In genomic region chr10:4086041-4086886, GRCh38 we compare ENCODE assay signal across 23 cellular contexts.
DNase-seq lines count a peak whose midpoint lies in the region; ATAC-seq and TF ChIP-seq lines count a peak whose summit lies in the region.
"Had no signal": no experiment of that assay in that cellular context is flagged by ENCODE, and none has a peak within 500 bp of the region (broad histone marks: within the 10 kb centered on the region; RNA-seq: fewer than 3 reads in every experiment).

No MANE protein-coding gene starts in this region.

- H2AK5ac ChIP-seq in IMR-90 (ENCODE audit: low read depth, low read length) = no peak overlapping the region

- H3K23ac ChIP-seq in IMR-90 (ENCODE audit: low read depth, low read length) = no peak overlapping the region

- no peak for ATAC-seq in IMR-90 (ENCODE audit: low read depth)
- peak; percentile 32 for ATAC-seq in left ventricle myocardium superior
- ATAC-seq: A549; activated CD4-positive, CD25-positive, alpha-beta regulatory T cell treated with anti-CD3 and anti-CD28 coated beads, Interleukin-2, amount 50 U/mL, for 24 hours; activated T-cell treated with anti-CD3 and anti-CD28 coated beads, Interleukin-2, amount 50 U/mL, for 4 hours; GM12878; lower lobe of right lung had no signal

- peaks cover 10% of the 10 kb centered on the region for H3K4me1 ChIP-seq in IMR-90 (ENCODE audit: control insufficient read depth, insufficient read depth, low read length)
- peaks cover 10% of the 10 kb centered on the region for H3K4me1 ChIP-seq in neural progenitor cell
- H3K4me1 ChIP-seq in OCI-LY7 (ENCODE audit: insufficient read depth, low read length, poor library complexity, severe bottlenecking) = no peaks in the 10 kb centered on the region
- peaks cover 0 to 41% (median 21%) of the 10 kb centered on the region in 4 donors for H3K4me1 ChIP-seq in tibial artery
- H3K4me1 ChIP-seq: A549 had no signal

- in situ Hi-C loops in IMR-90 (cut with MboI; ENCODE audit: low sequenced_read_pairs) = no loop called here

- no peaks in the 10 kb centered on the region for H3K27me3 ChIP-seq in IMR-90 (ENCODE audit: control insufficient read depth, insufficient read depth, low read length)
- no peaks in the 10 kb centered on the region for H3K27me3 ChIP-seq in neural progenitor cell
- no peaks in the 10 kb centered on the region for H3K27me3 ChIP-seq in tibial artery

- H3K18ac ChIP-seq in IMR-90 (ENCODE audit: low read depth, low read length) = no peak overlapping the region

- H3K27ac ChIP-seq in IMR-90 (ENCODE audit: insufficient read depth, low read length) = no peak overlapping the region
- no peak overlapping the region for H3K27ac ChIP-seq in neural progenitor cell
- H3K27ac ChIP-seq in OCI-LY7 (ENCODE audit: low read depth, low read length, poor library complexity, severe bottlenecking) = no peak overlapping the region
- H3K27ac ChIP-seq in tibial artery = peak overlapping the region in 1 of 2 donors; percentile 5
- H3K27ac ChIP-seq: A549, lower lobe of right lung had no signal

- 47% methylated on average over 7 of the region's 14 CpGs; no CpG with 5 or more reads in 1 of the 2 experiments for WGBS in IMR-90 (ENCODE audit: extremely low coverage in 2 of 2, insufficient read length in 1 of 2), 2 experiments

- no peak for TF ChIP-seq POLR2A in IMR-90 (IDR thresholded peaks at IDR 0.05; ENCODE audit: low read depth, low read length)

- no peak for TF ChIP-seq RAD21 in IMR-90 (IDR thresholded peaks at IDR 0.05; ENCODE audit: low read length)

- peak overlapping the region; percentile 68 for H2AFZ ChIP-seq in IMR-90 (replicated peaks; ENCODE audit: low read length, poor library complexity)
- H2AFZ ChIP-seq in neural progenitor cell (replicated peaks) = peak overlapping the region; percentile 51
- no peak overlapping the region for H2AFZ ChIP-seq in OCI-LY7 (ENCODE audit: low read length)

- H3K27ac Mint-ChIP-seq in dendritic cell treated with granulocyte-macrophage colony-stimulating factor and Interleukin-4, amounts not matched to agents 40 ng/mL and 50 ng/mL, for 4 days = peak overlapping the region; percentile 30
- no peak overlapping the region for H3K27ac Mint-ChIP-seq in neural progenitor cell
- H3K27ac Mint-ChIP-seq in activated T-cell treated with anti-CD3 and anti-CD28 coated beads, Interleukin-2, amount 50 U/mL, for 24 hours = no peak overlapping the region
- H3K27ac Mint-ChIP-seq: endodermal cell, immature natural killer cell had no signal

- H2BK20ac ChIP-seq in IMR-90 (ENCODE audit: low read depth, low read length) = peak overlapping the region; percentile 20; the same call in 1 of the 2 replicates

- H2BK120ac ChIP-seq in IMR-90 (ENCODE audit: low read depth, low read length) = no peak overlapping the region

- H3K4ac ChIP-seq in IMR-90 (ENCODE audit: low read depth, low read length) = no peak overlapping the region

- H3K9ac ChIP-seq in IMR-90 (ENCODE audit: low read depth, low read length) (no peak overlapping the region), neural progenitor cell (no peak overlapping the region)

- no peak overlapping the region; a peak in 1 of 4 replicates for H4K8ac ChIP-seq in IMR-90 (ENCODE audit: low read depth in 2 of 2, low read length in 2 of 2)

- H3K4me3 Mint-ChIP-seq in dendritic cell treated with granulocyte-macrophage colony-stimulating factor and Interleukin-4, amounts not matched to agents 40 ng/mL and 50 ng/mL, for 4 days = no peak overlapping the region
- no peak overlapping the region for H3K4me3 Mint-ChIP-seq in neural progenitor cell
- no peak overlapping the region for H3K4me3 Mint-ChIP-seq in activated T-cell treated with anti-CD3 and anti-CD28 coated beads, Interleukin-2, amount 50 U/mL, for 24 hours
- H3K4me3 Mint-ChIP-seq: activated T-cell treated with anti-CD3 and anti-CD28 coated beads, Interleukin-2, amount 50 U/mL, for 4 hours; endodermal cell; immature natural killer cell had no signal

- no peaks in the 10 kb centered on the region for H4K20me1 ChIP-seq in IMR-90 (ENCODE audit: insufficient read depth, low read length)
- H4K20me1 ChIP-seq in neural progenitor cell (ENCODE audit: low read depth) = no peaks in the 10 kb centered on the region
- H4K20me1 ChIP-seq in OCI-LY7 (ENCODE audit: insufficient read depth, low read length) = no peaks in the 10 kb centered on the region

- no peak overlapping the region for H2AK9ac ChIP-seq in IMR-90 (replicated peaks; ENCODE audit: low read depth, low read length, poor library complexity)

- POLR2A ChIA-PET in IMR-90 (lab: Charles Lee; ENCODE audit: unreplicated experiment) = no interaction called here
- POLR2A ChIA-PET in OCI-LY7 (lab: Charles Lee) = no interaction called here

- no peaks in the 10 kb centered on the region for H3K79me1 ChIP-seq in IMR-90 (ENCODE audit: low read depth in 1 of 2, low read length in 2 of 2)

- dilution Hi-C loops in IMR-90 (cut with HindIII; ENCODE audit: low sequenced_read_pairs, unreplicated experiment) = no loop called here

- H4K5ac ChIP-seq in IMR-90 (ENCODE audit: low read depth, low read length) = no peak overlapping the region

- H3K79me2 ChIP-seq in neural progenitor cell (ENCODE audit: low read depth) = no peaks in the 10 kb centered on the region
- H3K79me2 ChIP-seq in OCI-LY7 (ENCODE audit: insufficient read depth, low read depth, low read length) = no peaks in the 10 kb centered on the region

- H3K9me3 ChIP-seq in IMR-90 (ENCODE audit: control insufficient read depth, insufficient read depth, low read length) = no peaks in the 10 kb centered on the region
- no peaks in the 10 kb centered on the region for H3K9me3 ChIP-seq in neural progenitor cell (ENCODE audit: low read depth)
- no peaks in the 10 kb centered on the region for H3K9me3 ChIP-seq in OCI-LY7 (ENCODE audit: low read length)
- no peaks in the 10 kb centered on the region for H3K9me3 ChIP-seq in tibial artery
- H3K9me3 ChIP-seq: A549, BE2C, lower lobe of right lung had no signal

- no peak overlapping the region for H3K56ac ChIP-seq in IMR-90 (ENCODE audit: extremely low read depth, insufficient read depth, low read length)

- no peak overlapping the region for H3K14ac ChIP-seq in IMR-90 (replicated peaks; ENCODE audit: low read depth, low read length)

- H3K4me2 ChIP-seq in IMR-90 (ENCODE audit: low read depth, low read length) (peak overlapping the region; percentile 18; the same call in 1 of the 2 replicates), neural progenitor cell (peak overlapping the region; percentile 41), OCI-LY7 (ENCODE audit: low read length) (no peak overlapping the region)
- H3K4me2 ChIP-seq: A549 had no signal

- no peak overlapping the region for H4K91ac ChIP-seq in IMR-90 (ENCODE audit: insufficient read depth, low read depth, low read length)

- H3K27me3 Mint-ChIP-seq in dendritic cell treated with granulocyte-macrophage colony-stimulating factor and Interleukin-4, amounts not matched to agents 40 ng/mL and 50 ng/mL, for 4 days = peaks cover 6% of the 10 kb centered on the region
- H3K27me3 Mint-ChIP-seq in neural progenitor cell (ENCODE audit: insufficient read depth, low read depth) = peaks cover 2% of the 10 kb centered on the region
- no peaks in the 10 kb centered on the region for H3K27me3 Mint-ChIP-seq in activated T-cell treated with anti-CD3 and anti-CD28 coated beads, Interleukin-2, amount 50 U/mL, for 24 hours

- TF ChIP-seq CTCF in IMR-90 (conservative IDR thresholded peaks at IDR 0.05; ENCODE audit: low read depth, low read length) = no peak
- TF ChIP-seq CTCF in neural progenitor cell (IDR thresholded peaks at IDR 0.05) = no peak
- TF ChIP-seq CTCF in OCI-LY7 (conservative IDR thresholded peaks at IDR 0.05; ENCODE audit: low read length) = no peak
- no peak for TF ChIP-seq CTCF in tibial artery (IDR thresholded peaks at IDR 0.05)

- no peak overlapping the region for H2BK5ac ChIP-seq in IMR-90 (ENCODE audit: low read depth, low read length, poor library complexity, severe bottlenecking)

- no peak overlapping the region for H3K4me3 ChIP-seq in IMR-90 (ENCODE audit: insufficient read depth, low read depth, low read length)
- no peak overlapping the region for H3K4me3 ChIP-seq in neural progenitor cell
- no peak overlapping the region for H3K4me3 ChIP-seq in OCI-LY7 (ENCODE audit: low read depth, low read length, poor library complexity, severe bottlenecking)
- peak overlapping the region in 1 of 2 donors; percentile 21 for H3K4me3 ChIP-seq in tibial artery
- H3K4me3 ChIP-seq: A549, GM12878, lower lobe of right lung had no signal

- H2BK15ac ChIP-seq in IMR-90 (ENCODE audit: low read depth, low read length) = no peak overlapping the region

- H3K36me3 ChIP-seq in IMR-90 (ENCODE audit: control insufficient read depth, insufficient read depth, low read length) (no peaks in the 10 kb centered on the region), neural progenitor cell (no peaks in the 10 kb centered on the region), OCI-LY7 (ENCODE audit: insufficient read depth, low read length) (no peaks in the 10 kb centered on the region), tibial artery (no peaks in the 10 kb centered on the region)
- H3K36me3 ChIP-seq: BE2C, lower lobe of right lung had no signal

- DNase-seq in IMR-90 = no peak
- no peak for DNase-seq in left ventricle myocardium superior
- peak; percentile 23 for DNase-seq in neural progenitor cell (ENCODE audit: low spot score)
- no peak for DNase-seq in activated T-cell treated with anti-CD3 and anti-CD28 coated beads, Interleukin-2, amount 50 U/mL, for 24 hours
- DNase-seq in OCI-LY7 (ENCODE audit: low spot score) = no peak
- no peak for DNase-seq in NCI-H1092 treated with DMSO at 0.1 percent for 48 hours (lab: John Stamatoyannopoulos, UW)
- no peak for DNase-seq in tibial artery
- DNase-seq: activated naive CD4-positive, alpha-beta T cell treated with Interleukin-2 at 50 U/mL for 16 hours; activated T-cell treated with anti-CD3 and anti-CD28 coated beads, Interleukin-2, amount 50 U/mL, for 4 hours; BE2C; DMS79 treated with DMSO at 0.1 percent for 48 hours; endodermal cell; immature natural killer cell; KBM-7; lower lobe of right lung; NCI-H1694; occipital lobe; retina; SW 1271 had no signal

- H3K36me3 Mint-ChIP-seq in dendritic cell treated with granulocyte-macrophage colony-stimulating factor and Interleukin-4, amounts not matched to agents 40 ng/mL and 50 ng/mL, for 4 days (ENCODE audit: low read depth) = no peaks in the 10 kb centered on the region
- no peaks in the 10 kb centered on the region for H3K36me3 Mint-ChIP-seq in neural progenitor cell
- H3K36me3 Mint-ChIP-seq in activated T-cell treated with anti-CD3 and anti-CD28 coated beads, Interleukin-2, amount 50 U/mL, for 24 hours (ENCODE audit: low read depth) = no peaks in the 10 kb centered on the region

- CTCF ChIA-PET in IMR-90 (lab: Yijun Ruan, JAX) = no interaction called here
- CTCF ChIA-PET in OCI-LY7 (lab: Charles Lee; ENCODE audit: unreplicated experiment) = no interaction called here

- H3F3A ChIP-seq in neural progenitor cell (ENCODE audit: low read depth) = no peaks in the 10 kb centered on the region

- no peaks in the 10 kb centered on the region for H3K9me2 ChIP-seq in OCI-LY7 (ENCODE audit: insufficient read depth, low read length)

- H3K4me1 Mint-ChIP-seq in dendritic cell treated with granulocyte-macrophage colony-stimulating factor and Interleukin-4, amounts not matched to agents 40 ng/mL and 50 ng/mL, for 4 days (ENCODE audit: low read depth) = peaks cover 23% of the 10 kb centered on the region
- H3K4me1 Mint-ChIP-seq in neural progenitor cell = peaks cover 15% of the 10 kb centered on the region
- peaks cover 17% of the 10 kb centered on the region for H3K4me1 Mint-ChIP-seq in activated T-cell treated with anti-CD3 and anti-CD28 coated beads, Interleukin-2, amount 50 U/mL, for 24 hours (ENCODE audit: low read depth)

- intact Hi-C loops in IMR-90 (cut with micrococcal nuclease) (no loop called here), left ventricle myocardium superior (cut with micrococcal nuclease) (no loop called here), OCI-LY7 (cut with micrococcal nuclease; ENCODE audit: unreplicated experiment) (no loop called here), tibial artery (cut with DNase I; ENCODE audit: low total_unique reads) (loop anchor here (10.0 kb wide), 1 partner anchor 409 kb away; no protein-coding TSS in a partner anchor)
- intact Hi-C loops in dendritic cell treated with granulocyte-macrophage colony-stimulating factor and Interleukin-4, amounts not matched to agents 40 ng/mL and 50 ng/mL, for 4 days (cut with micrococcal nuclease) = no loop called here

- peaks cover 8% of the 10 kb centered on the region for H3K9me1 ChIP-seq in IMR-90 (ENCODE audit: insufficient read depth, low read length)

- H3K9me3 Mint-ChIP-seq in dendritic cell treated with granulocyte-macrophage colony-stimulating factor and Interleukin-4, amounts not matched to agents 40 ng/mL and 50 ng/mL, for 4 days = peaks cover 11% of the 10 kb centered on the region
- peaks cover 6% of the 10 kb centered on the region for H3K9me3 Mint-ChIP-seq in neural progenitor cell
- peaks cover 3% of the 10 kb centered on the region for H3K9me3 Mint-ChIP-seq in activated T-cell treated with anti-CD3 and anti-CD28 coated beads, Interleukin-2, amount 50 U/mL, for 24 hours
- H3K9me3 Mint-ChIP-seq: endodermal cell, immature natural killer cell had no signal

- BruUV-seq in IMR-90 (replicated peaks; lab: Mats Ljungman, UMichigan) (no TSS peak), OCI-LY7 (replicated peaks; lab: Mats Ljungman, UMichigan) (no TSS peak)
